Comparison of ENCODE assay signal across 1 cellular context in the genomic region with DNA sequence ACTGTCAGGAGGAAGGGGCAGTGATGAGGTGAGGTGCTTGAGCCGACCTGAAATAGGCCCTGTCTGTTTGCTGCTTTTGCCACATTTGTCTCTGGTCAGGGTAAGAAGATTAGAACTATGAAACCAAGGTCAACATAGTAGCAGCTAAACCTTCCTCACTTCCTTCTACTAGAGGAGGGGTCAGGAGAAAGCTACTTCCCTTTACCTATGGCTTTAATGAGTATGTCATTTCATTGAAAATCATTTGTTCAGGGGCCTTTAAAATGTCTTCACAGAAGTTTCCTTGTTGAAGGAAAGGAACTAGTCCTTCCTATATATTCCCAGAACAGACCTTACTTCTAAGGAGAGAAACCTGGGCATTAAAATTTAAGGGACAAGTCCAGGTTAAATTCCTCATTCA.
TF ChIP-seq lines count a peak whose summit lies in the region.

No MANE protein-coding gene starts in this region.

TF ChIP-seq in GM23338, 12 proteins besides CTCF, POLR2A, EP300 and RAD21 (continued from another document):
- TF ChIP-seq, protein P1, sequence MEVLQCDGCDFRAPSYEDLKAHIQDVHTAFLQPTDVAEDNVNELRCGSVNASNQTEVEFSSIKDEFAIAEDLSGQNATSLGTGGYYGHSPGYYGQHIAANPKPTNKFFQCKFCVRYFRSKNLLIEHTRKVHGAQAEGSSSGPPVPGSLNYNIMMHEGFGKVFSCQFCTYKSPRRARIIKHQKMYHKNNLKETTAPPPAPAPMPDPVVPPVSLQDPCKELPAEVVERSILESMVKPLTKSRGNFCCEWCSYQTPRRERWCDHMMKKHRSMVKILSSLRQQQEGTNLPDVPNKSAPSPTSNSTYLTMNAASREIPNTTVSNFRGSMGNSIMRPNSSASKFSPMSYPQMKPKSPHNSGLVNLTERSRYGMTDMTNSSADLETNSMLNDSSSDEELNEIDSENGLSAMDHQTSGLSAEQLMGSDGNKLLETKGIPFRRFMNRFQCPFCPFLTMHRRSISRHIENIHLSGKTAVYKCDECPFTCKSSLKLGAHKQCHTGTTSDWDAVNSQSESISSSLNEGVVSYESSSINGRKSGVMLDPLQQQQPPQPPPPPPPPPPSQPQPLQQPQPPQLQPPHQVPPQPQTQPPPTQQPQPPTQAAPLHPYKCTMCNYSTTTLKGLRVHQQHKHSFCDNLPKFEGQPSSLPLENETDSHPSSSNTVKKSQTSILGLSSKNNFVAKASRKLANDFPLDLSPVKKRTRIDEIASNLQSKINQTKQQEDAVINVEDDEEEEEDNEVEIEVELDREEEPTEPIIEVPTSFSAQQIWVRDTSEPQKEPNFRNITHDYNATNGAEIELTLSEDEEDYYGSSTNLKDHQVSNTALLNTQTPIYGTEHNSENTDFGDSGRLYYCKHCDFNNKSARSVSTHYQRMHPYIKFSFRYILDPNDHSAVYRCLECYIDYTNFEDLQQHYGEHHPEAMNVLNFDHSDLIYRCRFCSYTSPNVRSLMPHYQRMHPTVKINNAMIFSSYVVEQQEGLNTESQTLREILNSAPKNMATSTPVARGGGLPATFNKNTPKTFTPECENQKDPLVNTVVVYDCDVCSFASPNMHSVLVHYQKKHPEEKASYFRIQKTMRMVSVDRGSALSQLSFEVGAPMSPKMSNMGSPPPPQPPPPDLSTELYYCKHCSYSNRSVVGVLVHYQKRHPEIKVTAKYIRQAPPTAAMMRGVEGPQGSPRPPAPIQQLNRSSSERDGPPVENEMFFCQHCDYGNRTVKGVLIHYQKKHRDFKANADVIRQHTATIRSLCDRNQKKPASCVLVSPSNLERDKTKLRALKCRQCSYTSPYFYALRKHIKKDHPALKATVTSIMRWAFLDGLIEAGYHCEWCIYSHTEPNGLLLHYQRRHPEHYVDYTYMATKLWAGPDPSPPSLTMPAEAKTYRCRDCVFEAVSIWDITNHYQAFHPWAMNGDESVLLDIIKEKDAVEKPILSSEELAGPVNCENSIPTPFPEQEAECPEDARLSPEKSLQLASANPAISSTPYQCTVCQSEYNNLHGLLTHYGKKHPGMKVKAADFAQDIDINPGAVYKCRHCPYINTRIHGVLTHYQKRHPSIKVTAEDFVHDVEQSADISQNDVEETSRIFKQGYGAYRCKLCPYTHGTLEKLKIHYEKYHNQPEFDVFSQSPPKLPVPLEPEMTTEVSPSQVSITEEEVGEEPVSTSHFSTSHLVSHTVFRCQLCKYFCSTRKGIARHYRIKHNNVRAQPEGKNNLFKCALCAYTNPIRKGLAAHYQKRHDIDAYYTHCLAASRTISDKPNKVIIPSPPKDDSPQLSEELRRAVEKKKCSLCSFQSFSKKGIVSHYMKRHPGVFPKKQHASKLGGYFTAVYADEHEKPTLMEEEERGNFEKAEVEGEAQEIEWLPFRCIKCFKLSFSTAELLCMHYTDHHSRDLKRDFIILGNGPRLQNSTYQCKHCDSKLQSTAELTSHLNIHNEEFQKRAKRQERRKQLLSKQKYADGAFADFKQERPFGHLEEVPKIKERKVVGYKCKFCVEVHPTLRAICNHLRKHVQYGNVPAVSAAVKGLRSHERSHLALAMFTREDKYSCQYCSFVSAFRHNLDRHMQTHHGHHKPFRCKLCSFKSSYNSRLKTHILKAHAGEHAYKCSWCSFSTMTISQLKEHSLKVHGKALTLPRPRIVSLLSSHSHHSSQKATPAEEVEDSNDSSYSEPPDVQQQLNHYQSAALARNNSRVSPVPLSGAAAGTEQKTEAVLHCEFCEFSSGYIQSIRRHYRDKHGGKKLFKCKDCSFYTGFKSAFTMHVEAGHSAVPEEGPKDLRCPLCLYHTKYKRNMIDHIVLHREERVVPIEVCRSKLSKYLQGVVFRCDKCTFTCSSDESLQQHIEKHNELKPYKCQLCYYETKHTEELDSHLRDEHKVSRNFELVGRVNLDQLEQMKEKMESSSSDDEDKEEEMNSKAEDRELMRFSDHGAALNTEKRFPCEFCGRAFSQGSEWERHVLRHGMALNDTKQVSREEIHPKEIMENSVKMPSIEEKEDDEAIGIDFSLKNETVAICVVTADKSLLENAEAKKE (CRISPR knock-in tag; IDR thresholded peaks at IDR 0.05), result no peak
- TF ChIP-seq, protein P2, sequence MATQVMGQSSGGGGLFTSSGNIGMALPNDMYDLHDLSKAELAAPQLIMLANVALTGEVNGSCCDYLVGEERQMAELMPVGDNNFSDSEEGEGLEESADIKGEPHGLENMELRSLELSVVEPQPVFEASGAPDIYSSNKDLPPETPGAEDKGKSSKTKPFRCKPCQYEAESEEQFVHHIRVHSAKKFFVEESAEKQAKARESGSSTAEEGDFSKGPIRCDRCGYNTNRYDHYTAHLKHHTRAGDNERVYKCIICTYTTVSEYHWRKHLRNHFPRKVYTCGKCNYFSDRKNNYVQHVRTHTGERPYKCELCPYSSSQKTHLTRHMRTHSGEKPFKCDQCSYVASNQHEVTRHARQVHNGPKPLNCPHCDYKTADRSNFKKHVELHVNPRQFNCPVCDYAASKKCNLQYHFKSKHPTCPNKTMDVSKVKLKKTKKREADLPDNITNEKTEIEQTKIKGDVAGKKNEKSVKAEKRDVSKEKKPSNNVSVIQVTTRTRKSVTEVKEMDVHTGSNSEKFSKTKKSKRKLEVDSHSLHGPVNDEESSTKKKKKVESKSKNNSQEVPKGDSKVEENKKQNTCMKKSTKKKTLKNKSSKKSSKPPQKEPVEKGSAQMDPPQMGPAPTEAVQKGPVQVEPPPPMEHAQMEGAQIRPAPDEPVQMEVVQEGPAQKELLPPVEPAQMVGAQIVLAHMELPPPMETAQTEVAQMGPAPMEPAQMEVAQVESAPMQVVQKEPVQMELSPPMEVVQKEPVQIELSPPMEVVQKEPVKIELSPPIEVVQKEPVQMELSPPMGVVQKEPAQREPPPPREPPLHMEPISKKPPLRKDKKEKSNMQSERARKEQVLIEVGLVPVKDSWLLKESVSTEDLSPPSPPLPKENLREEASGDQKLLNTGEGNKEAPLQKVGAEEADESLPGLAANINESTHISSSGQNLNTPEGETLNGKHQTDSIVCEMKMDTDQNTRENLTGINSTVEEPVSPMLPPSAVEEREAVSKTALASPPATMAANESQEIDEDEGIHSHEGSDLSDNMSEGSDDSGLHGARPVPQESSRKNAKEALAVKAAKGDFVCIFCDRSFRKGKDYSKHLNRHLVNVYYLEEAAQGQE (IDR thresholded peaks at IDR 0.05; ENCODE audit: unreplicated experiment), result no peak
- TF ChIP-seq POLR2AphosphoS5 (IDR thresholded peaks at IDR 0.05; ENCODE audit: low read depth), result no peak
- TF ChIP-seq, protein P3, sequence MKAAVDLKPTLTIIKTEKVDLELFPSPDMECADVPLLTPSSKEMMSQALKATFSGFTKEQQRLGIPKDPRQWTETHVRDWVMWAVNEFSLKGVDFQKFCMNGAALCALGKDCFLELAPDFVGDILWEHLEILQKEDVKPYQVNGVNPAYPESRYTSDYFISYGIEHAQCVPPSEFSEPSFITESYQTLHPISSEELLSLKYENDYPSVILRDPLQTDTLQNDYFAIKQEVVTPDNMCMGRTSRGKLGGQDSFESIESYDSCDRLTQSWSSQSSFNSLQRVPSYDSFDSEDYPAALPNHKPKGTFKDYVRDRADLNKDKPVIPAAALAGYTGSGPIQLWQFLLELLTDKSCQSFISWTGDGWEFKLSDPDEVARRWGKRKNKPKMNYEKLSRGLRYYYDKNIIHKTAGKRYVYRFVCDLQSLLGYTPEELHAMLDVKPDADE (IDR thresholded peaks at IDR 0.05), result no peak
